1 cellular context compared by ENCODE assay signal in genomic region chr1:6776389-6776788, GRCh38.
TF ChIP-seq lines count a peak whose summit lies in the region.

No MANE protein-coding gene starts in this region.

TF ChIP-seq in K562, 482 proteins besides CTCF, POLR2A, EP300 and RAD21:
- TF ChIP-seq KDM1A (IDR thresholded peaks at IDR 0.05) (peak in 1 of 2 experiments; percentile 25; a peak in 1 of 4 replicates), BCOR (IDR thresholded peaks at IDR 0.05) (peak; percentile 71; the same call in 1 of the 2 replicates), RBM25 (IDR thresholded peaks at IDR 0.05; ENCODE audit: low read depth, low read length, severe bottlenecking) (peak; percentile 75), ZNF561 (CRISPR knock-in tag; conservative IDR thresholded peaks at IDR 0.05) (no peak)
